In genomic region chr13:68506888-68507551, GRCh38 we compare ENCODE assay signal across 21 cellular contexts.
DNase-seq lines count a peak whose midpoint lies in the region; ATAC-seq and TF ChIP-seq lines count a peak whose summit lies in the region.
"Had no signal": no experiment of that assay in that cellular context is flagged by ENCODE, and none has a peak within 500 bp of the region (broad histone marks: within the 10 kb centered on the region; RNA-seq: fewer than 3 reads in every experiment).

No MANE protein-coding gene starts in this region.

- H3K4me2 ChIP-seq in SU-DHL-6 (ENCODE audit: low read depth, low read length, poor library complexity, severe bottlenecking) (no peak overlapping the region), trophoblast cell (ENCODE audit: low read length) (no peak overlapping the region)

- H4K12ac ChIP-seq in trophoblast cell (ENCODE audit: low read depth, low read length) = no peak overlapping the region

- H3K4ac ChIP-seq in trophoblast cell (ENCODE audit: low read depth, low read length) = no peak overlapping the region

- H3K18ac ChIP-seq in trophoblast cell (ENCODE audit: low read length) = no peak overlapping the region

- no peak for TF ChIP-seq CTCF in SU-DHL-6 (IDR thresholded peaks at IDR 0.05; ENCODE audit: insufficient read depth, low read length, poor library complexity, severe bottlenecking)

- no peak overlapping the region for H2BK120ac ChIP-seq in trophoblast cell (ENCODE audit: insufficient read depth, low read length, poor library complexity)

- H3K4me3 ChIP-seq in SU-DHL-6 (ENCODE audit: insufficient read depth, low read length, poor library complexity, severe bottlenecking) (no peak overlapping the region), trophoblast cell (ENCODE audit: low read depth, low read length) (no peak overlapping the region), H7 (ENCODE audit: insufficient read depth, low read depth, low read length) (no peak overlapping the region)
- H3K4me3 ChIP-seq: MG63, SJCRH30 had no signal

- no peak overlapping the region for H3K14ac ChIP-seq in trophoblast cell (ENCODE audit: low read length)

- H4K8ac ChIP-seq in trophoblast cell (ENCODE audit: low read depth, low read length) = no peak overlapping the region

- no peaks in the 10 kb centered on the region for H3K27me3 ChIP-seq in SU-DHL-6 (ENCODE audit: low read length)
- no peaks in the 10 kb centered on the region for H3K27me3 ChIP-seq in trophoblast cell (ENCODE audit: insufficient read depth, low read length)
- no peaks in the 10 kb centered on the region for H3K27me3 ChIP-seq in H7 (ENCODE audit: control insufficient read depth, insufficient read depth, low read length)
- H3K27me3 ChIP-seq: MG63, SJCRH30 had no signal

- DNase-seq in left kidney (ENCODE audit: low read depth, low spot score) = peak; percentile 17
- no peak for DNase-seq in trophoblast cell
- no peak for DNase-seq in activated naive CD4-positive, alpha-beta T cell treated with anti-CD3 and anti-CD28 coated beads, Interleukin-2, amount 50 U/mL, for 16 hours
- DNase-seq in H7 = no peak
- DNase-seq in stimulated activated naive CD4-positive, alpha-beta T cell (lab: John Stamatoyannopoulos, UW) = no peak
- DNase-seq: C1 segment of cervical spinal cord; Caco-2; CD8-positive, alpha-beta T cell; GOT3; KBM-7; MG63; NCI-H2029; NCI-H446 treated with DMSO at 0.1 percent for 48 hours; NCI-H526; NCI-H82; NK-92 treated with Interleukin-12 subunit alpha and Interleukin-12 subunit beta, amount 100 ng/mL, for 24 hours; PC-3; SJCRH30 had no signal

- no CpG with 5 or more reads among the region's 8 CpGs for WGBS in trophoblast cell (ENCODE audit: extremely low coverage, insufficient coverage, insufficient read length)

- no peak for ATAC-seq in GM21717 (IDR thresholded peaks at IDR 0.05; ENCODE audit: unreplicated experiment)
- ATAC-seq: CD8-positive, alpha-beta T cell; PC-3; SK-N-SH treated with all-trans-retinoic acid at 6 μM for 48 hours had no signal

- H2AFZ ChIP-seq in SU-DHL-6 (ENCODE audit: low read depth, low read length, severe bottlenecking) (peak overlapping the region; percentile 14), trophoblast cell (ENCODE audit: insufficient read depth, low read length, poor library complexity) (no peak overlapping the region)

- H3K79me1 ChIP-seq in trophoblast cell (ENCODE audit: low read length) = no peaks in the 10 kb centered on the region

- no peaks in the 10 kb centered on the region for H4K20me1 ChIP-seq in SU-DHL-6 (ENCODE audit: low read depth, low read length)

- no peaks in the 10 kb centered on the region for H3K9me2 ChIP-seq in SU-DHL-6 (replicated peaks; ENCODE audit: insufficient read depth, low read length)

- no peak overlapping the region for H2BK5ac ChIP-seq in trophoblast cell (ENCODE audit: low read depth, low read length, poor library complexity)

- H4K91ac ChIP-seq in trophoblast cell (ENCODE audit: low read depth, low read length) = no peak overlapping the region

- H3K23ac ChIP-seq in trophoblast cell (ENCODE audit: low read length) = peak overlapping the region; percentile 13

- H3K36me3 ChIP-seq in SU-DHL-6 (ENCODE audit: low read length) = no peaks in the 10 kb centered on the region
- no peaks in the 10 kb centered on the region for H3K36me3 ChIP-seq in trophoblast cell (ENCODE audit: control insufficient read depth in 1 of 2, insufficient read depth in 2 of 2, low read length in 2 of 2)
- H3K36me3 ChIP-seq in H7 (replicated peaks; ENCODE audit: control insufficient read depth, insufficient read depth, low read length) = no peaks in the 10 kb centered on the region
- H3K36me3 ChIP-seq: MG63, SJCRH30 had no signal

- H2AK5ac ChIP-seq in trophoblast cell (ENCODE audit: low read length) = no peak overlapping the region

- no peak overlapping the region for H2BK12ac ChIP-seq in trophoblast cell (ENCODE audit: low read length)

- H3K9ac ChIP-seq in SU-DHL-6 (ENCODE audit: low read length) = no peak overlapping the region
- peak overlapping the region; percentile 61 for H3K9ac ChIP-seq in trophoblast cell (ENCODE audit: low read length)

- H3K79me2 ChIP-seq in SU-DHL-6 (ENCODE audit: insufficient read depth, low read length) (no peaks in the 10 kb centered on the region), trophoblast cell (ENCODE audit: control insufficient read depth, insufficient read depth, low read length, poor library complexity) (no peaks in the 10 kb centered on the region)

- H3K9me3 ChIP-seq in SU-DHL-6 (ENCODE audit: insufficient read depth, low read length) = peaks cover 6% of the 10 kb centered on the region; the same call in 1 of the 2 replicates
- no peaks in the 10 kb centered on the region for H3K9me3 ChIP-seq in trophoblast cell (ENCODE audit: insufficient read depth, low read depth, low read length)
- H3K9me3 ChIP-seq: Caco-2, MG63, SJCRH30 had no signal

- no peaks in the 10 kb centered on the region for H3F3A ChIP-seq in SU-DHL-6 (ENCODE audit: insufficient read depth)

- no peaks in the 10 kb centered on the region for H3K4me1 ChIP-seq in trophoblast cell (ENCODE audit: control insufficient read depth in 1 of 2, insufficient read depth in 2 of 2, low read length in 2 of 2)
- H3K4me1 ChIP-seq: Caco-2, SJCRH30 had no signal

- H3K27ac ChIP-seq in SU-DHL-6 (ENCODE audit: low read depth, low read length) (no peak overlapping the region), trophoblast cell (ENCODE audit: low read depth, low read length) (no peak overlapping the region)
- H3K27ac ChIP-seq: SJCRH30 had no signal
